8 cellular contexts compared by ENCODE assay signal in the genomic region with DNA sequence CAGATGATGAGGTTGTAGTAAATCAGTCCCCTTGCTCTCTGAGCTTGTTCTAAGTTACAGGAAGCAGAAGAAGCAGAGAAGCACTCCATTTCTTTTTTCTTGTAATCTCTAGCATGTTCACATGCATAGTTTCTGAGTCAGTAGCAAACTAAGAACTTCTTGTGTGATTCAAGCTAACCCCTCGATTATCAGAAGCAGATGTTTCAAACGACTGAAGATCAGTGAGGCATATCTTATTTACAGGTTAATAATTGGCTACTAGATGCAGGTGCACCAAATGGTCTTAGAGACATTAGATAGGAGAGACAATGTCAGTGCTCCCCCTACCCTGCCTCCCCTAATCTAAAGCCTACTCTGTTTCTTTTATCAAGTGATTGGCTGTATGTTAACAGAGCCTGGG.
A peak's percentile ranks its signal among the peaks of the same experiment; 100 is the strongest.
DNase-seq lines count a peak whose midpoint lies in the region; ATAC-seq and TF ChIP-seq lines count a peak whose summit lies in the region.
"Not testable (repeated sequence)": the region's sequence is repeated elsewhere in the genome, so short reads cannot be mapped to it uniquely, and the experiment has no call there.

No MANE protein-coding gene starts in this region.

- H3K4me1 Mint-ChIP-seq in WTC11, result not testable (repeated sequence)

- CTCF ChIA-PET in WTC11 (lab: Charles Lee), result not testable (repeated sequence)

- peaks cover 20% of the 10 kb centered on the region for H3K27me3 Mint-ChIP-seq in WTC11 (ENCODE audit: low read depth)

- H3K9me3 Mint-ChIP-seq in WTC11, result not testable (repeated sequence)

- POLR2A ChIA-PET in WTC11 (lab: Charles Lee), result not testable (repeated sequence)

- TF ChIP-seq CTCF in WTC11 (IDR thresholded peaks at IDR 0.05), result not testable (repeated sequence)

- H3K27ac Mint-ChIP-seq in WTC11, result not testable (repeated sequence)

- not testable (repeated sequence) for H3K4me3 Mint-ChIP-seq in WTC11

- ATAC-seq in GM18508 (IDR thresholded peaks at IDR 0.05; ENCODE audit: insufficient read depth, unreplicated experiment), result peak; percentile 83
- peak; percentile 83 for ATAC-seq in GM19023 (IDR thresholded peaks at IDR 0.05; ENCODE audit: unreplicated experiment)
- peak; percentile 89 for ATAC-seq in GM19463 (IDR thresholded peaks at IDR 0.05; ENCODE audit: unreplicated experiment)
- peak; percentile 91 for ATAC-seq in GM21737 (IDR thresholded peaks at IDR 0.05; ENCODE audit: unreplicated experiment)
- ATAC-seq in HG02798 (IDR thresholded peaks at IDR 0.05; ENCODE audit: poor library complexity, unreplicated experiment), result peak; percentile 74
- ATAC-seq in HG03097 (IDR thresholded peaks at IDR 0.05; ENCODE audit: low FRiP score, unreplicated experiment), result peak; percentile 86
- ATAC-seq in HG03432 (IDR thresholded peaks at IDR 0.05; ENCODE audit: unreplicated experiment), result peak; percentile 77
- ATAC-seq in WTC11, result peak; percentile 24

- H3K36me3 Mint-ChIP-seq in WTC11, result not testable (repeated sequence)

- DNase-seq in WTC11 (ENCODE audit: low spot score), result not testable (repeated sequence)

Comparison
In these comparisons a context has a peak if more than half of its experiments do, and no peak if none do; other contexts are left out.
1. ATAC-seq: peak in every context shown above with its lines; median percentile 91 in GM21737; 89 in GM19463; 86 in HG03097; 83 in GM18508; 83 in GM19023; 77 in HG03432; 74 in HG02798; 24 in WTC11.